In the genomic region with DNA sequence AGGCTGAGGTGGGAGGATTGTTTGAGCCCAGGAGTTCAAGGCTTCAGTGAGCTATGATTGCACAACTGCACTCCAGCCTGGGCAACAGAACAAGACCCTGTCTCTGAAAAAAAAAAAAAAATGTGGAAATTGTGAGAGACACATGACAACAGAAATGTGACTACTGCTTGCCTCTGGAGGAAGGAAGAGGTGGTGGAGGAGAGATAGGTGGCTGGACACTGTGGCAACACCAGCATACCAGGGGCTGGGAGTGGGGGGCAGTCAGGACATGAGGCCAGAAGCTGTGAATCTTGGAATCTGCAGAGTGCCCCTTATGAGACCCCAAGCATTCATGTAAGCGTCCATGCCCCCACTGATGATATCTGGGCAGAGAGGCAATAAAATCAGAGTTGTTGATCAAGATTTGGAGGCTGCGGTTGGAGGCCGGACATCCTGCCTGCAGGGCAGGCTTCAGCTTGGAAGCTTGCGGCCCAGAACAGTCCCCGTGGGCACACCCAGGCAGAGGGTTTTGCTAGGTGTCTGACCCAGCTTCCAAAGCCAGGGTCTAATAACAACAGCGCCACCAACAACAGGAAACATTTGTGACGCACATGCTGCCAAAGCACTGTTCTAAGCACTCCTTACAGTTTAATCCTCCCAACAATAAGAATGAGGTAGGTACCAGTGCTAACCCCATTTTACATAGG, we compare ENCODE assay signal across 8 cellular contexts. TPM values are rescaled to one million over a fixed set of nuclear protein-coding genes. Genes with fewer than 3 reads are reported as not detected.
DNase-seq lines count a peak whose midpoint lies in the region; ATAC-seq and TF ChIP-seq lines count a peak whose summit lies in the region.
"Had no signal": no experiment of that assay in that cellular context is flagged by ENCODE, and none has a peak within 500 bp of the region (broad histone marks: within the 10 kb centered on the region; RNA-seq: fewer than 3 reads in every experiment).

No MANE protein-coding gene starts in this region.

- H3K4me1 Mint-ChIP-seq in T-helper 2 cell treated with Interferon-gamma antibody and Interleukin-4, amounts not matched to agents 5 μg/mL and 100 μg/mL, for 36 hours (ENCODE audit: low read depth): peaks cover 62% of the 10 kb centered on the region
- H3K4me1 Mint-ChIP-seq in activated naive CD4-positive, alpha-beta T cell treated with anti-CD3 and anti-CD28 coated beads, Interleukin-2, amount 10 ng/mL, durations not matched to agents 7 days and 5 days: peaks cover 94% of the 10 kb centered on the region

- H3K4me1 ChIP-seq in upper lobe of right lung: peaks cover 34% of the 10 kb centered on the region

- intact Hi-C loops in upper lobe of right lung (cut with DNase I): no loop called here

- H3K36me3 Mint-ChIP-seq in T-helper 2 cell treated with Interferon-gamma antibody and Interleukin-4, amounts not matched to agents 5 μg/mL and 100 μg/mL, for 36 hours (ENCODE audit: low read depth): peaks cover 9% of the 10 kb centered on the region
- H3K36me3 Mint-ChIP-seq in activated naive CD4-positive, alpha-beta T cell treated with anti-CD3 and anti-CD28 coated beads, Interleukin-2, amount 10 ng/mL, durations not matched to agents 7 days and 5 days: peaks cover 17% of the 10 kb centered on the region

- peak; percentile 66 for ATAC-seq in upper lobe of right lung
- ATAC-seq in GM21515 (IDR thresholded peaks at IDR 0.05; ENCODE audit: unreplicated experiment): no peak

- peak overlapping the region; percentile 63 for H3K27ac ChIP-seq in upper lobe of right lung

- H3K36me3 ChIP-seq in upper lobe of right lung: no peaks in the 10 kb centered on the region

- peaks cover 5% of the 10 kb centered on the region for H3K9me3 Mint-ChIP-seq in T-helper 2 cell treated with Interferon-gamma antibody and Interleukin-4, amounts not matched to agents 5 μg/mL and 100 μg/mL, for 36 hours
- H3K9me3 Mint-ChIP-seq in activated naive CD4-positive, alpha-beta T cell treated with anti-CD3 and anti-CD28 coated beads, Interleukin-2, amount 10 ng/mL, durations not matched to agents 7 days and 5 days: peaks cover 11% of the 10 kb centered on the region

- no peaks in the 10 kb centered on the region for H3K27me3 Mint-ChIP-seq in T-helper 2 cell treated with Interferon-gamma antibody and Interleukin-4, amounts not matched to agents 5 μg/mL and 100 μg/mL, for 36 hours (ENCODE audit: low read depth)
- no peaks in the 10 kb centered on the region for H3K27me3 Mint-ChIP-seq in activated naive CD4-positive, alpha-beta T cell treated with anti-CD3 and anti-CD28 coated beads, Interleukin-2, amount 10 ng/mL, durations not matched to agents 7 days and 5 days

- H3K27ac Mint-ChIP-seq in T-helper 2 cell treated with Interferon-gamma antibody and Interleukin-4, amounts not matched to agents 5 μg/mL and 100 μg/mL, for 36 hours: peak overlapping the region; percentile 94
- peak overlapping the region; percentile 100 for H3K27ac Mint-ChIP-seq in activated naive CD4-positive, alpha-beta T cell treated with anti-CD3 and anti-CD28 coated beads, Interleukin-2, amount 10 ng/mL, durations not matched to agents 7 days and 5 days

- H3K27me3 ChIP-seq in upper lobe of right lung: no peaks in the 10 kb centered on the region

- TF ChIP-seq CTCF in upper lobe of right lung (IDR thresholded peaks at IDR 0.05): no peak

- H3K4me3 ChIP-seq in upper lobe of right lung: no peak overlapping the region
- H3K4me3 ChIP-seq: lung had no signal

- peak; percentile 46 for DNase-seq in T-helper 2 cell treated with Interferon-gamma antibody and Interleukin-4, amounts not matched to agents 5 μg/mL and 100 μg/mL, for 36 hours (ENCODE audit: low spot score)
- peak; percentile 92 for DNase-seq in activated naive CD4-positive, alpha-beta T cell treated with anti-CD3 and anti-CD28 coated beads, Interleukin-2, amount 10 ng/mL, durations not matched to agents 7 days and 5 days
- DNase-seq in mucosa of gallbladder (ENCODE audit: low spot score) (peak; percentile 70), upper lobe of right lung (peak; percentile 78), glomerular visceral epithelial cell (ENCODE audit: extremely low spot score) (no peak), epidermal melanocyte (ENCODE audit: insufficient read length, low spot score) (no peak)

- CTCF ChIA-PET in activated naive CD4-positive, alpha-beta T cell treated with anti-CD3 and anti-CD28 coated beads, Interleukin-2, amount 10 ng/mL, durations not matched to agents 7 days and 5 days (lab: Charles Lee): interaction anchor here (2.0 to 3.1 kb wide), 2 partner anchors 58 to 70 kb away, joined by 10 to 14 read pairs; partner anchors contain the start of gene FXYD5

- H3K9me3 ChIP-seq in upper lobe of right lung: no peaks in the 10 kb centered on the region

- H3K4me3 Mint-ChIP-seq in T-helper 2 cell treated with Interferon-gamma antibody and Interleukin-4, amounts not matched to agents 5 μg/mL and 100 μg/mL, for 36 hours: peak overlapping the region; percentile 73
- peak overlapping the region; percentile 50 for H3K4me3 Mint-ChIP-seq in activated naive CD4-positive, alpha-beta T cell treated with anti-CD3 and anti-CD28 coated beads, Interleukin-2, amount 10 ng/mL, durations not matched to agents 7 days and 5 days

RNA-seq across cellular contexts. Expression of gene FAM187B, which starts 16.9 kb away (rescaled TPM):
- total RNA-seq in mucosa of gallbladder (not detected), upper lobe of right lung (not detected)

RNA-seq across cellular contexts. Expression of gene LSR, which starts 37.1 kb away (rescaled TPM):
- total RNA-seq in mucosa of gallbladder (229 TPM), upper lobe of right lung (79.1 TPM)

RNA-seq across cellular contexts. Expression of gene USF2, which starts 57.1 kb away (rescaled TPM):
- total RNA-seq in mucosa of gallbladder: 174 TPM
- total RNA-seq in upper lobe of right lung: 152 TPM

RNA-seq across cellular contexts. Expression of gene FXYD5, which starts 57.2 kb away (rescaled TPM):
- total RNA-seq in mucosa of gallbladder (88.4 TPM), upper lobe of right lung (124 TPM)

Comparison
In these comparisons a context has a peak if more than half of its experiments do, and no peak if none do; other contexts are left out.
1. DNase-seq: peak in T-helper 2 cell treated with Interferon-gamma antibody and Interleukin-4, amounts not matched to agents 5 μg/mL and 100 μg/mL, for 36 hours (single experiment), activated naive CD4-positive, alpha-beta T cell treated with anti-CD3 and anti-CD28 coated beads, Interleukin-2, amount 10 ng/mL, durations not matched to agents 7 days and 5 days (single experiment), mucosa of gallbladder (single experiment) and upper lobe of right lung (single experiment); none in glomerular visceral epithelial cell (single experiment) and epidermal melanocyte (single experiment).